1 cellular context compared by ENCODE assay signal in the genomic region with DNA sequence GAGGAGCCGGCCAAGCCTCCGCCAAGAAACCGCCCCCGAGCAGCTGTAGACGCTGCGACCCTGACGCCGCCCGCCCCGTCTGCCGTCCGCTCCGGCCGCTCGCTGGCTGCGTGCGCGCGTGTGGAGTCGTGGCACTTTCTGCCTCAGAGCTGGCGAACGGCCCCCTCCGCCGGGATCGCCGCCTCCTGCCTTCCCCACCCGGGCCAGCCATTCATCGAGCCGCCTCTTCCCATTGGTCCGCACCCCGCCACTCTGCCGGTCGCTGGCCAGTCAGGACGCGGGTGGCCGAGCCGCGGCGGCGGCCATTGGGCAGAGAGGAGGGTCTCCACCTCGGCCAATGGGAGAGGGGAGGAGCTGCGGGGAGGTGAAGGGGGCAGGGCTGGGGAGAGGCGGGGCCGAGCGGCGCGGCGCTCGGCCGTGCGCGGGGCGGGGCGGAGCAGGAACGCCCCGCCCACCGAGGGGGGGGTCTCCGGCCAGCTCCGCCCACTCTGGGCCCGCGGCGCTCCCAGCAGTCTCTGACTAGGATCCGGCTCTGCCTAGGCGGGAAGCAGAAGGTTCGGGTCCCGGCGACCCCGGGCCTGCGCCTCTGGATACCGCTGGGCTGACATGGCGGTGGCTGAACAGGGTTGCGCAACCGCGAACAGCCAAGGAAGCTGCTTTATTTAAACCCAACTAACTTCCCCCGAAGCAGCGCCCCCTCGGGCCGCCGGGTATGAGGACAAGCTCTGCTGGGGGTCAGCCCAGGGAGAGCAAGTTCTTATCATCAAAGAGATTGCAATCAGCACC.
TF ChIP-seq lines count a peak whose summit lies in the region.

A gene with protein sequence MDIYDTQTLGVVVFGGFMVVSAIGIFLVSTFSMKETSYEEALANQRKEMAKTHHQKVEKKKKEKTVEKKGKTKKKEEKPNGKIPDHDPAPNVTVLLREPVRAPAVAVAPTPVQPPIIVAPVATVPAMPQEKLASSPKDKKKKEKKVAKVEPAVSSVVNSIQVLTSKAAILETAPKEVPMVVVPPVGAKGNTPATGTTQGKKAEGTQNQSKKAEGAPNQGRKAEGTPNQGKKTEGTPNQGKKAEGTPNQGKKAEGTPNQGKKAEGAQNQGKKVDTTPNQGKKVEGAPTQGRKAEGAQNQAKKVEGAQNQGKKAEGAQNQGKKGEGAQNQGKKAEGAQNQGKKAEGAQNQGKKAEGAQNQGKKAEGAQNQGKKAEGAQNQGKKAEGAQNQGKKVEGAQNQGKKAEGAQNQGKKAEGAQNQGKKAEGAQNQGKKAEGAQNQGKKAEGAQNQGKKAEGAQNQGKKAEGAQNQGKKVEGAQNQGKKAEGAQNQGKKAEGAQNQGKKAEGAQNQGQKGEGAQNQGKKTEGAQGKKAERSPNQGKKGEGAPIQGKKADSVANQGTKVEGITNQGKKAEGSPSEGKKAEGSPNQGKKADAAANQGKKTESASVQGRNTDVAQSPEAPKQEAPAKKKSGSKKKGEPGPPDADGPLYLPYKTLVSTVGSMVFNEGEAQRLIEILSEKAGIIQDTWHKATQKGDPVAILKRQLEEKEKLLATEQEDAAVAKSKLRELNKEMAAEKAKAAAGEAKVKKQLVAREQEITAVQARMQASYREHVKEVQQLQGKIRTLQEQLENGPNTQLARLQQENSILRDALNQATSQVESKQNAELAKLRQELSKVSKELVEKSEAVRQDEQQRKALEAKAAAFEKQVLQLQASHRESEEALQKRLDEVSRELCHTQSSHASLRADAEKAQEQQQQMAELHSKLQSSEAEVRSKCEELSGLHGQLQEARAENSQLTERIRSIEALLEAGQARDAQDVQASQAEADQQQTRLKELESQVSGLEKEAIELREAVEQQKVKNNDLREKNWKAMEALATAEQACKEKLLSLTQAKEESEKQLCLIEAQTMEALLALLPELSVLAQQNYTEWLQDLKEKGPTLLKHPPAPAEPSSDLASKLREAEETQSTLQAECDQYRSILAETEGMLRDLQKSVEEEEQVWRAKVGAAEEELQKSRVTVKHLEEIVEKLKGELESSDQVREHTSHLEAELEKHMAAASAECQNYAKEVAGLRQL (N-terminal part only) (minus strand): TSS at position 140 of the 786 bp plus-strand sequence. CDS start 21,735 bp downstream, outside the sequence.

TF ChIP-seq in HepG2, 621 proteins besides CTCF, POLR2A, EP300 and RAD21 (continued from another document and continues in another):
- TF ChIP-seq, protein P1, sequence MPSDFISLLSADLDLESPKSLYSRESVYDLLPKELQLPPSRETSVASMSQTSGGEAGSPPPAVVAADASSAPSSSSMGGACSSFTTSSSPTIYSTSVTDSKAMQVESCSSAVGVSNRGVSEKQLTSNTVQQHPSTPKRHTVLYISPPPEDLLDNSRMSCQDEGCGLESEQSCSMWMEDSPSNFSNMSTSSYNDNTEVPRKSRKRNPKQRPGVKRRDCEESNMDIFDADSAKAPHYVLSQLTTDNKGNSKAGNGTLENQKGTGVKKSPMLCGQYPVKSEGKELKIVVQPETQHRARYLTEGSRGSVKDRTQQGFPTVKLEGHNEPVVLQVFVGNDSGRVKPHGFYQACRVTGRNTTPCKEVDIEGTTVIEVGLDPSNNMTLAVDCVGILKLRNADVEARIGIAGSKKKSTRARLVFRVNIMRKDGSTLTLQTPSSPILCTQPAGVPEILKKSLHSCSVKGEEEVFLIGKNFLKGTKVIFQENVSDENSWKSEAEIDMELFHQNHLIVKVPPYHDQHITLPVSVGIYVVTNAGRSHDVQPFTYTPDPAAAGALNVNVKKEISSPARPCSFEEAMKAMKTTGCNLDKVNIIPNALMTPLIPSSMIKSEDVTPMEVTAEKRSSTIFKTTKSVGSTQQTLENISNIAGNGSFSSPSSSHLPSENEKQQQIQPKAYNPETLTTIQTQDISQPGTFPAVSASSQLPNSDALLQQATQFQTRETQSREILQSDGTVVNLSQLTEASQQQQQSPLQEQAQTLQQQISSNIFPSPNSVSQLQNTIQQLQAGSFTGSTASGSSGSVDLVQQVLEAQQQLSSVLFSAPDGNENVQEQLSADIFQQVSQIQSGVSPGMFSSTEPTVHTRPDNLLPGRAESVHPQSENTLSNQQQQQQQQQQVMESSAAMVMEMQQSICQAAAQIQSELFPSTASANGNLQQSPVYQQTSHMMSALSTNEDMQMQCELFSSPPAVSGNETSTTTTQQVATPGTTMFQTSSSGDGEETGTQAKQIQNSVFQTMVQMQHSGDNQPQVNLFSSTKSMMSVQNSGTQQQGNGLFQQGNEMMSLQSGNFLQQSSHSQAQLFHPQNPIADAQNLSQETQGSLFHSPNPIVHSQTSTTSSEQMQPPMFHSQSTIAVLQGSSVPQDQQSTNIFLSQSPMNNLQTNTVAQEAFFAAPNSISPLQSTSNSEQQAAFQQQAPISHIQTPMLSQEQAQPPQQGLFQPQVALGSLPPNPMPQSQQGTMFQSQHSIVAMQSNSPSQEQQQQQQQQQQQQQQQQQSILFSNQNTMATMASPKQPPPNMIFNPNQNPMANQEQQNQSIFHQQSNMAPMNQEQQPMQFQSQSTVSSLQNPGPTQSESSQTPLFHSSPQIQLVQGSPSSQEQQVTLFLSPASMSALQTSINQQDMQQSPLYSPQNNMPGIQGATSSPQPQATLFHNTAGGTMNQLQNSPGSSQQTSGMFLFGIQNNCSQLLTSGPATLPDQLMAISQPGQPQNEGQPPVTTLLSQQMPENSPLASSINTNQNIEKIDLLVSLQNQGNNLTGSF (CRISPR knock-in tag; IDR thresholded peaks at IDR 0.05) = peak; percentile 85
- TF ChIP-seq XRCC5 (optimal IDR thresholded peaks at IDR 0.05; ENCODE audit: low read length) (peak; percentile 97), HNF4G (IDR thresholded peaks at IDR 0.05; ENCODE audit: borderline replicate concordance, low read depth, low read length) (0 out of 2 replicates have a peak, but pooled peaks have one; percentile 12), HNF4G (CRISPR knock-in tag; IDR thresholded peaks at IDR 0.05; ENCODE audit: borderline replicate concordance, low read depth) (no peak; the same call in 1 of the 2 replicates), ZNF251 (CRISPR knock-in tag; IDR thresholded peaks at IDR 0.05) (peak; percentile 79; the same call in 1 of the 2 replicates), ZNF570 (CRISPR knock-in tag; IDR thresholded peaks at IDR 0.05; ENCODE audit: borderline replicate concordance) (no peak), SSRP1 (CRISPR knock-in tag; IDR thresholded peaks at IDR 0.05) (no peak), ZNF879 (CRISPR knock-in tag; IDR thresholded peaks at IDR 0.05) (peak; percentile 86; the same call in 1 of the 2 replicates), ZIK1 (CRISPR knock-in tag; IDR thresholded peaks at IDR 0.05; ENCODE audit: borderline replicate concordance, low read depth) (peak; percentile 55; the same call in 1 of the 2 replicates), PPARG (CRISPR knock-in tag; conservative IDR thresholded peaks at IDR 0.05) (peak; percentile 39; the same call in 1 of the 2 replicates), KDM2A (CRISPR knock-in tag; IDR thresholded peaks at IDR 0.05; ENCODE audit: borderline replicate concordance, low read depth) (peak; percentile 94), HOXA3 (CRISPR knock-in tag; IDR thresholded peaks at IDR 0.05) (peak; percentile 97), ZNF550 (CRISPR knock-in tag; IDR thresholded peaks at IDR 0.05; ENCODE audit: borderline replicate concordance) (peak; percentile 61; the same call in 1 of the 2 replicates), ZNF530 (CRISPR knock-in tag; IDR thresholded peaks at IDR 0.05; ENCODE audit: low read depth) (no peak), TFDP2 (CRISPR knock-in tag; IDR thresholded peaks at IDR 0.05) (peak; percentile 94), KDM3A (CRISPR knock-in tag; IDR thresholded peaks at IDR 0.05; ENCODE audit: low read depth) (no peak; the same call in 1 of the 2 replicates), TBL1XR1 (IDR thresholded peaks at IDR 0.05; ENCODE audit: borderline replicate concordance, low read length, partially characterized antibody) (peak; percentile 87), ZBTB1 (CRISPR knock-in tag; IDR thresholded peaks at IDR 0.05; ENCODE audit: borderline replicate concordance) (no peak), NKX3-1 (CRISPR knock-in tag; IDR thresholded peaks at IDR 0.05) (peak; percentile 45; the same call in 1 of the 2 replicates), RNF2 (conservative IDR thresholded peaks at IDR 0.05; ENCODE audit: low read depth) (peak; percentile 53; the same call in 1 of the 2 replicates)
- TF ChIP-seq, protein P2, sequence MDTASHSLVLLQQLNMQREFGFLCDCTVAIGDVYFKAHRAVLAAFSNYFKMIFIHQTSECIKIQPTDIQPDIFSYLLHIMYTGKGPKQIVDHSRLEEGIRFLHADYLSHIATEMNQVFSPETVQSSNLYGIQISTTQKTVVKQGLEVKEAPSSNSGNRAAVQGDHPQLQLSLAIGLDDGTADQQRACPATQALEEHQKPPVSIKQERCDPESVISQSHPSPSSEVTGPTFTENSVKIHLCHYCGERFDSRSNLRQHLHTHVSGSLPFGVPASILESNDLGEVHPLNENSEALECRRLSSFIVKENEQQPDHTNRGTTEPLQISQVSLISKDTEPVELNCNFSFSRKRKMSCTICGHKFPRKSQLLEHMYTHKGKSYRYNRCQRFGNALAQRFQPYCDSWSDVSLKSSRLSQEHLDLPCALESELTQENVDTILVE (CRISPR knock-in tag; IDR thresholded peaks at IDR 0.05) = peak; percentile 83
- TF ChIP-seq, protein P3, sequence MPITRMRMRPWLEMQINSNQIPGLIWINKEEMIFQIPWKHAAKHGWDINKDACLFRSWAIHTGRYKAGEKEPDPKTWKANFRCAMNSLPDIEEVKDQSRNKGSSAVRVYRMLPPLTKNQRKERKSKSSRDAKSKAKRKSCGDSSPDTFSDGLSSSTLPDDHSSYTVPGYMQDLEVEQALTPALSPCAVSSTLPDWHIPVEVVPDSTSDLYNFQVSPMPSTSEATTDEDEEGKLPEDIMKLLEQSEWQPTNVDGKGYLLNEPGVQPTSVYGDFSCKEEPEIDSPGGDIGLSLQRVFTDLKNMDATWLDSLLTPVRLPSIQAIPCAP (CRISPR knock-in tag; IDR thresholded peaks at IDR 0.05; ENCODE audit: low read depth) = no peak
- TF ChIP-seq, protein P4, sequence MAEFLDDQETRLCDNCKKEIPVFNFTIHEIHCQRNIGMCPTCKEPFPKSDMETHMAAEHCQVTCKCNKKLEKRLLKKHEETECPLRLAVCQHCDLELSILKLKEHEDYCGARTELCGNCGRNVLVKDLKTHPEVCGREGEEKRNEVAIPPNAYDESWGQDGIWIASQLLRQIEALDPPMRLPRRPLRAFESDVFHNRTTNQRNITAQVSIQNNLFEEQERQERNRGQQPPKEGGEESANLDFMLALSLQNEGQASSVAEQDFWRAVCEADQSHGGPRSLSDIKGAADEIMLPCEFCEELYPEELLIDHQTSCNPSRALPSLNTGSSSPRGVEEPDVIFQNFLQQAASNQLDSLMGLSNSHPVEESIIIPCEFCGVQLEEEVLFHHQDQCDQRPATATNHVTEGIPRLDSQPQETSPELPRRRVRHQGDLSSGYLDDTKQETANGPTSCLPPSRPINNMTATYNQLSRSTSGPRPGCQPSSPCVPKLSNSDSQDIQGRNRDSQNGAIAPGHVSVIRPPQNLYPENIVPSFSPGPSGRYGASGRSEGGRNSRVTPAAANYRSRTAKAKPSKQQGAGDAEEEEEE (CRISPR knock-in tag; IDR thresholded peaks at IDR 0.05; ENCODE audit: borderline replicate concordance) = no peak; the same call in 1 of the 2 replicates
- TF ChIP-seq, protein P5, sequence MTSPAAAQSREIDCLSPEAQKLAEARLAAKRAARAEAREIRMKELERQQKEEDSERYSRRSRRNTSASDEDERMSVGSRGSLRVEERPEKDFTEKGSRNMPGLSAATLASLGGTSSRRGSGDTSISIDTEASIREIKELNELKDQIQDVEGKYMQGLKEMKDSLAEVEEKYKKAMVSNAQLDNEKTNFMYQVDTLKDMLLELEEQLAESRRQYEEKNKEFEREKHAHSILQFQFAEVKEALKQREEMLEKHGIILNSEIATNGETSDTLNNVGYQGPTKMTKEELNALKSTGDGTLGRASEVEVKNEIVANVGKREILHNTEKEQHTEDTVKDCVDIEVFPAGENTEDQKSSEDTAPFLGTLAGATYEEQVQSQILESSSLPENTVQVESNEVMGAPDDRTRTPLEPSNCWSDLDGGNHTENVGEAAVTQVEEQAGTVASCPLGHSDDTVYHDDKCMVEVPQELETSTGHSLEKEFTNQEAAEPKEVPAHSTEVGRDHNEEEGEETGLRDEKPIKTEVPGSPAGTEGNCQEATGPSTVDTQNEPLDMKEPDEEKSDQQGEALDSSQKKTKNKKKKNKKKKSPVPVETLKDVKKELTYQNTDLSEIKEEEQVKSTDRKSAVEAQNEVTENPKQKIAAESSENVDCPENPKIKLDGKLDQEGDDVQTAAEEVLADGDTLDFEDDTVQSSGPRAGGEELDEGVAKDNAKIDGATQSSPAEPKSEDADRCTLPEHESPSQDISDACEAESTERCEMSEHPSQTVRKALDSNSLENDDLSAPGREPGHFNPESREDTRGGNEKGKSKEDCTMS (CRISPR knock-in tag; conservative IDR thresholded peaks at IDR 0.05) = 0 out of 2 replicates have a peak, but pooled peaks have one; percentile 65
- TF ChIP-seq, protein P6, sequence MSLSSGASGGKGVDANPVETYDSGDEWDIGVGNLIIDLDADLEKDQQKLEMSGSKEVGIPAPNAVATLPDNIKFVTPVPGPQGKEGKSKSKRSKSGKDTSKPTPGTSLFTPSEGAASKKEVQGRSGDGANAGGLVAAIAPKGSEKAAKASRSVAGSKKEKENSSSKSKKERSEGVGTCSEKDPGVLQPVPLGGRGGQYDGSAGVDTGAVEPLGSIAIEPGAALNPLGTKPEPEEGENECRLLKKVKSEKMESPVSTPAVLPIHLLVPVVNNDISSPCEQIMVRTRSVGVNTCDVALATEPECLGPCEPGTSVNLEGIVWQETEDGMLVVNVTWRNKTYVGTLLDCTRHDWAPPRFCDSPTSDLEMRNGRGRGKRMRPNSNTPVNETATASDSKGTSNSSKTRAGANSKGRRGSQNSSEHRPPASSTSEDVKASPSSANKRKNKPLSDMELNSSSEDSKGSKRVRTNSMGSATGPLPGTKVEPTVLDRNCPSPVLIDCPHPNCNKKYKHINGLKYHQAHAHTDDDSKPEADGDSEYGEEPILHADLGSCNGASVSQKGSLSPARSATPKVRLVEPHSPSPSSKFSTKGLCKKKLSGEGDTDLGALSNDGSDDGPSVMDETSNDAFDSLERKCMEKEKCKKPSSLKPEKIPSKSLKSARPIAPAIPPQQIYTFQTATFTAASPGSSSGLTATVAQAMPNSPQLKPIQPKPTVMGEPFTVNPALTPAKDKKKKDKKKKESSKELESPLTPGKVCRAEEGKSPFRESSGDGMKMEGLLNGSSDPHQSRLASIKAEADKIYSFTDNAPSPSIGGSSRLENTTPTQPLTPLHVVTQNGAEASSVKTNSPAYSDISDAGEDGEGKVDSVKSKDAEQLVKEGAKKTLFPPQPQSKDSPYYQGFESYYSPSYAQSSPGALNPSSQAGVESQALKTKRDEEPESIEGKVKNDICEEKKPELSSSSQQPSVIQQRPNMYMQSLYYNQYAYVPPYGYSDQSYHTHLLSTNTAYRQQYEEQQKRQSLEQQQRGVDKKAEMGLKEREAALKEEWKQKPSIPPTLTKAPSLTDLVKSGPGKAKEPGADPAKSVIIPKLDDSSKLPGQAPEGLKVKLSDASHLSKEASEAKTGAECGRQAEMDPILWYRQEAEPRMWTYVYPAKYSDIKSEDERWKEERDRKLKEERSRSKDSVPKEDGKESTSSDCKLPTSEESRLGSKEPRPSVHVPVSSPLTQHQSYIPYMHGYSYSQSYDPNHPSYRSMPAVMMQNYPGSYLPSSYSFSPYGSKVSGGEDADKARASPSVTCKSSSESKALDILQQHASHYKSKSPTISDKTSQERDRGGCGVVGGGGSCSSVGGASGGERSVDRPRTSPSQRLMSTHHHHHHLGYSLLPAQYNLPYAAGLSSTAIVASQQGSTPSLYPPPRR (CRISPR knock-in tag; IDR thresholded peaks at IDR 0.05; ENCODE audit: borderline replicate concordance) = peak; percentile 59; the same call in 1 of the 2 replicates
